ENCODE assay signal across 8 cellular contexts in the genomic region with DNA sequence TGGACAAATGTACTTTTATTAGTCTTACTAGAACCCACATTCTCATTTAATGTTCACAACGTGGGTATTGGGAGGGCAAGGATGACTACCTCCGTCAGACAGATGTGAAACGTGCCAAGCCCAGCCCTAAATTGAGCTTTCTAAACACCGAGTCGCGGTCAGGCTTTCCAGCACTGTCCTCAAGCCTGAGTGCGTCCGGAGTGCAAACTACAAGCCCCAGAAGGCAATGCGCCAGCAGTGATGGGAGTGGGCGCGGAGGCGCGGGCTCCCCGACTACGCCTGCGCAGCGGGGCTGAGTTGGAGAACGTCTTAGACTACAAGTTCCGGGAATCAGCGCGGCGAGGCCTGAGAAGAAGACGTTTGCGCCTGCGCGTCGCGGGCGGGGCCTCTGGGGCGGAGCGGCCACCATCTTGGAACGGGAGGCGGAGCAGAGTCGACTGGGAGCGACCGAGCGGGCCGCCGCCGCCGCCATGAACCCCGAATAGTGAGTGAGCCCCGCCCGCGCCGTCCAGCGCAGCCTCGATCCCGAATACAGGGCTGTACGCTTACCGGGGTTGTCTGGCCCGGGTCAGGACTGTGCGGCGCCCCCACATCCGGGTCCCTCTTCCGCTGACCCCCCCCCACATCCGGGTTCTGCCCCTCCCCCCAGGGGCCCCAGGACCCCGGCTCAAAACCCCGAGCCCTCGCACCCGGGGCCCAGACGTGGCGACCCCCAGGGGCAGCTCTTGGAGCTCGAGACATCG.
DNase-seq lines count a peak whose midpoint lies in the region; ATAC-seq lines count a peak whose summit lies in the region.

Gene RAB1B, plus strand, starts transcription at position 430 of the 743 bp plus-strand sequence. Its CDS starts 41 bp downstream, at position 471.

- DNase-seq in C1 segment of cervical spinal cord (lab: John Stamatoyannopoulos, UW): peak; percentile 93 to 100 (median 99)
- peak; percentile 97 for DNase-seq in NCI-H748 treated with DMSO at 0.1 percent for 48 hours (lab: John Stamatoyannopoulos, UW)
- DNase-seq in activated CD4-positive, alpha-beta T cell treated with anti-CD3 and anti-CD28 coated beads, Interleukin-2, amount 50 U/mL, for 24 hours (ENCODE audit: low read depth in 1 of 2, low spot score in 1 of 2): peak; percentile 99 to 100
- peak; percentile 99 for DNase-seq in dedifferentiated amniotic fluid mesenchymal stem cell (ENCODE audit: extremely low spot score)
- peak; percentile 100 for DNase-seq in left kidney (ENCODE audit: low read depth, low spot score)
- DNase-seq in stimulated activated CD4-positive, alpha-beta T cell treated with anti-CD3 and anti-CD28 coated beads, Interleukin-2, amount 100 ng/mL, for 24 hours: peak; percentile 100

- peak; percentile 81 for ATAC-seq in GM19372 (IDR thresholded peaks at IDR 0.05; ENCODE audit: low read depth, unreplicated experiment)
- ATAC-seq in HG03558 (IDR thresholded peaks at IDR 0.05; ENCODE audit: extremely low read depth, unreplicated experiment): peak; percentile 54

Comparison
In these comparisons a context has a peak if more than half of its experiments do, and no peak if none do; other contexts are left out.
1. Peak in every context shown above with its lines: DNase-seq and ATAC-seq.